In the genomic region with DNA sequence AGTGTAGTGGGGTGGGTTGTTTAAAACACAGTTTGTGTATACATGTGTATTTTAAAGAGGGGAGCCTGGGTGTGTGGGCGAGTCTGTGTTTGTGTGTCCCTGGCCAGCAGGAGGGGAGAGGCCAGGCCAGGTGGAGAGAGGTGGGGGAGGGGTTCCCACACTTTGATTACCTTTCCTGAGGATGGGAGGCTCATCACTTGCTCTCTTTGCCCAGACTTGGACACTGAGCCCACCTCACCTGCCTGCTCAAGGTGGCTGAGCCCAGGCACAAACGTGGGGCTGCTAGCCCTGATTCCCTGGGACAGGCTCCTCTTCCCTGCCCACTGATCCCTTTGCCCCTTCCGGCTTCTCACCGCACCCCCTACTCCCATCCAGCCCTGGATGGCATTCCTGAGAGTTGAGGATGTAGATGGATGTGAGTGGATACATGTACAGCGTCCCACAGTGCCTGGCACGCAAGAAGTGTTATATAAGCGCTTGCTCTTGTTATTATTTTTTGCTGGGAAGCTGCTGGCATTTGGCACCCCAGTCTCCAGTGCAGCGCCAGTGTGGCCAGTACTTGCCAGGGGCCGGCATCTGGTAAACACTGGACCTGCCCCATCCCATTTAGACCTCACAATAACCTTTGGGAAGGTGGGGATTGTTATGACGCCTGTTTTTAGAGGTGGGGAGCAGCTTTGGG, we compare ENCODE assay signal across 8 cellular contexts. TPM values are rescaled to one million over a fixed set of nuclear protein-coding genes. Genes with fewer than 3 reads are reported as not detected.
A peak's percentile ranks its signal among the peaks of the same experiment; 100 is the strongest.
DNase-seq lines count a peak whose midpoint lies in the region; ATAC-seq lines count a peak whose summit lies in the region.

No MANE protein-coding gene starts in this region.

- H3K27ac Mint-ChIP-seq in activated CD4-positive, alpha-beta T cell treated with anti-CD3 and anti-CD28 coated beads, Interleukin-2, amount 10 ng/mL, durations not matched to agents 7 days and 5 days: peak overlapping the region; percentile 99
- peak overlapping the region; percentile 99 for H3K27ac Mint-ChIP-seq in activated naive CD8-positive, alpha-beta T cell treated with anti-CD3 and anti-CD28 coated beads for 36 hours
- peak overlapping the region; percentile 2 to 96 (median 93) for H3K27ac Mint-ChIP-seq in immature natural killer cell

- H3K9me3 Mint-ChIP-seq in activated CD4-positive, alpha-beta T cell treated with anti-CD3 and anti-CD28 coated beads, Interleukin-2, amount 10 ng/mL, durations not matched to agents 7 days and 5 days: no peaks in the 10 kb centered on the region
- H3K9me3 Mint-ChIP-seq in activated naive CD8-positive, alpha-beta T cell treated with anti-CD3 and anti-CD28 coated beads for 36 hours: no peaks in the 10 kb centered on the region
- no peaks in the 10 kb centered on the region for H3K9me3 Mint-ChIP-seq in immature natural killer cell

- H3K36me3 Mint-ChIP-seq in activated CD4-positive, alpha-beta T cell treated with anti-CD3 and anti-CD28 coated beads, Interleukin-2, amount 10 ng/mL, durations not matched to agents 7 days and 5 days (ENCODE audit: low read depth): peaks cover 21% of the 10 kb centered on the region
- peaks cover 18% of the 10 kb centered on the region for H3K36me3 Mint-ChIP-seq in activated naive CD8-positive, alpha-beta T cell treated with anti-CD3 and anti-CD28 coated beads for 36 hours
- H3K36me3 Mint-ChIP-seq in immature natural killer cell: peaks cover 0 to 5% (median 4%) of the 10 kb centered on the region in 3 donors

- peak overlapping the region; percentile 96 for H3K4me3 Mint-ChIP-seq in activated CD4-positive, alpha-beta T cell treated with anti-CD3 and anti-CD28 coated beads, Interleukin-2, amount 10 ng/mL, durations not matched to agents 7 days and 5 days
- peak overlapping the region; percentile 96 for H3K4me3 Mint-ChIP-seq in activated naive CD8-positive, alpha-beta T cell treated with anti-CD3 and anti-CD28 coated beads for 36 hours
- peak overlapping the region; percentile 93 to 98 (median 95) for H3K4me3 Mint-ChIP-seq in immature natural killer cell

- POLR2A ChIA-PET in activated CD4-positive, alpha-beta T cell treated with anti-CD3 and anti-CD28 coated beads, Interleukin-2, amount 10 ng/mL, durations not matched to agents 7 days and 5 days (lab: Charles Lee): no interaction called here

- no peak for ATAC-seq in GM21526 (IDR thresholded peaks at IDR 0.05; ENCODE audit: low FRiP score, unreplicated experiment)

- peaks cover 31% of the 10 kb centered on the region for H3K4me1 Mint-ChIP-seq in activated CD4-positive, alpha-beta T cell treated with anti-CD3 and anti-CD28 coated beads, Interleukin-2, amount 10 ng/mL, durations not matched to agents 7 days and 5 days
- peaks cover 24% of the 10 kb centered on the region for H3K4me1 Mint-ChIP-seq in activated naive CD8-positive, alpha-beta T cell treated with anti-CD3 and anti-CD28 coated beads for 36 hours
- peaks cover 27 to 28% of the 10 kb centered on the region in 2 donors for H3K4me1 Mint-ChIP-seq in immature natural killer cell

- DNase-seq in activated CD4-positive, alpha-beta T cell treated with anti-CD3 and anti-CD28 coated beads, Interleukin-2, amount 10 ng/mL, durations not matched to agents 7 days and 5 days: no peak
- DNase-seq in activated CD4-positive, alpha-beta T cell treated with anti-CD3 and anti-CD28 coated beads for 1 hour: no peak
- DNase-seq in activated naive CD8-positive, alpha-beta T cell treated with anti-CD3 and anti-CD28 coated beads for 36 hours: no peak
- DNase-seq in immature natural killer cell (no peak), stromal cell of bone marrow (ENCODE audit: low read depth) (peak; percentile 37), HuH-7 (ENCODE audit: low spot score) (no peak)
- no peak for DNase-seq in central memory CD4-positive, alpha-beta T cell

- CTCF ChIA-PET in activated CD4-positive, alpha-beta T cell treated with anti-CD3 and anti-CD28 coated beads, Interleukin-2, amount 10 ng/mL, durations not matched to agents 7 days and 5 days (lab: Charles Lee): interaction anchor here (2.4 kb wide), 1 partner anchor 17 kb away, joined by 6 read pairs; no protein-coding TSS in a partner anchor

- no peaks in the 10 kb centered on the region for H3K27me3 Mint-ChIP-seq in activated CD4-positive, alpha-beta T cell treated with anti-CD3 and anti-CD28 coated beads, Interleukin-2, amount 10 ng/mL, durations not matched to agents 7 days and 5 days
- no peaks in the 10 kb centered on the region for H3K27me3 Mint-ChIP-seq in activated naive CD8-positive, alpha-beta T cell treated with anti-CD3 and anti-CD28 coated beads for 36 hours
- peaks cover 0 to 6% (median 5%) of the 10 kb centered on the region in 3 donors for H3K27me3 Mint-ChIP-seq in immature natural killer cell (ENCODE audit: low read depth in 3 of 3)

RNA-seq across cellular contexts. Expression of a gene that starts 2.7 kb away (rescaled TPM):
- total RNA-seq in activated CD4-positive, alpha-beta T cell treated with anti-CD3 and anti-CD28 coated beads, Interleukin-2, amount 10 ng/mL, durations not matched to agents 7 days and 5 days: 10 to 100 TPM; 17.9 to 24.1 TPM
- total RNA-seq in activated naive CD8-positive, alpha-beta T cell treated with anti-CD3 and anti-CD28 coated beads for 36 hours: 10 to 100 TPM; 36.4 to 37.7 TPM
- polyA plus RNA-seq in immature natural killer cell: 10 to 100 TPM; 15.3 to 27.6 (median 22.9) TPM

RNA-seq across cellular contexts. Expression of a gene that starts 39.8 kb away (rescaled TPM):
- total RNA-seq in activated CD4-positive, alpha-beta T cell treated with anti-CD3 and anti-CD28 coated beads, Interleukin-2, amount 10 ng/mL, durations not matched to agents 7 days and 5 days: 10 to 100 TPM; 27.9 to 31.3 TPM
- total RNA-seq in activated naive CD8-positive, alpha-beta T cell treated with anti-CD3 and anti-CD28 coated beads for 36 hours: 10 to 100 TPM; 17.4 to 19.3 TPM
- 10 to 100 TPM; 15.2 to 33.5 (median 19.7) TPM for polyA plus RNA-seq in immature natural killer cell
